Comparison of ENCODE assay signal across 10 cellular contexts in the genomic region with DNA sequence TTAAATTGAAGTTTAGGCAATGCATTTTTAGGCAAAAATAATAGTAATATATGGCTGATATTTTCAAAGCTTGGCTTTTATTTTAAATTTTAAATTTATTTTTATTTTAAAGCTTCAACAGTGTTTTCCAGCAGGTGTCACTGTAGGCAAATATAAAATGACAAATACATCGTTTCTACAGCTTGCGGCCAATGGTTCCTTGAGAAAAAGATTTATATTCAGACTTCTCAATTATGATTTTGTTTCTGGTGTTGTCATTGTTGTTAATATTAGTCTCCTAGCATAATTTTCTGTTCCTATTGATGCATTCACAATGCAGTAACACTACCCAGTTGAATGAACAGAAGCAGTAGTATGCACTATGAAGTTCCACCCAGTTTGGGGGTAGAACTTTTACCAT.
DNase-seq lines count a peak whose midpoint lies in the region; ATAC-seq lines count a peak whose summit lies in the region.
"Had no signal": no experiment of that assay in that cellular context is flagged by ENCODE, and none has a peak within 500 bp of the region (broad histone marks: within the 10 kb centered on the region; RNA-seq: fewer than 3 reads in every experiment).

No MANE protein-coding gene starts in this region.

- H3K4me3 Mint-ChIP-seq in T-helper 17 cell = no peak overlapping the region
- H3K4me3 Mint-ChIP-seq: central memory CD8-positive, alpha-beta T cell had no signal

- no peak for ATAC-seq in GM21360 (IDR thresholded peaks at IDR 0.05; ENCODE audit: unreplicated experiment)
- ATAC-seq in GM18868 (IDR thresholded peaks at IDR 0.05; ENCODE audit: unreplicated experiment) = no peak
- ATAC-seq in T-helper 17 cell = no peak

- H3K36me3 Mint-ChIP-seq in T-helper 17 cell (ENCODE audit: low read depth) = no peaks in the 10 kb centered on the region

- DNase-seq in GM03348 (ENCODE audit: low spot score) = peak; percentile 11
- peak; percentile 77 for DNase-seq in NCI-H146 treated with DMSO at 0.1 percent for 48 hours (lab: John Stamatoyannopoulos, UW; ENCODE audit: unreplicated experiment)
- peak; percentile 50 for DNase-seq in astrocyte of the hippocampus (ENCODE audit: low read depth, low spot score)
- DNase-seq in midbrain (lab: John Stamatoyannopoulos, UW) = peak; percentile 35
- no peak for DNase-seq in NCI-H446 treated with DMSO at 0.1 percent for 48 hours (lab: John Stamatoyannopoulos, UW)
- DNase-seq in T-helper 17 cell = no peak

- peaks cover 7% of the 10 kb centered on the region for H3K27me3 Mint-ChIP-seq in T-helper 17 cell
- H3K27me3 Mint-ChIP-seq: central memory CD8-positive, alpha-beta T cell had no signal

- no peak overlapping the region for H3K27ac Mint-ChIP-seq in T-helper 17 cell

- no peaks in the 10 kb centered on the region for H3K9me3 ChIP-seq in T-helper 17 cell (ENCODE audit: control insufficient read depth, low read length, poor library complexity, severe bottlenecking)
- H3K9me3 ChIP-seq: right atrium auricular region had no signal

- no peaks in the 10 kb centered on the region for H3K4me1 Mint-ChIP-seq in T-helper 17 cell
- H3K4me1 Mint-ChIP-seq: central memory CD8-positive, alpha-beta T cell had no signal

Comparison
In these comparisons a context has a peak if more than half of its experiments do, and no peak if none do; other contexts are left out.
1. DNase-seq: peak in GM03348 (single experiment), NCI-H146 treated with DMSO at 0.1 percent for 48 hours (single experiment), astrocyte of the hippocampus (single experiment) and midbrain (single experiment); none in NCI-H446 treated with DMSO at 0.1 percent for 48 hours (single experiment) and T-helper 17 cell (0 of 3).